ENCODE assay signal across 1 cellular context in genomic region chrX:32673193-32673592, GRCh38.
TF ChIP-seq lines count a peak whose summit lies in the region.

No MANE protein-coding gene starts in this region.

TF ChIP-seq in endothelial cell of umbilical vein, 7 proteins besides CTCF, POLR2A, EP300 and RAD21:
- no peak for TF ChIP-seq GATA2 (IDR thresholded peaks at IDR 0.05; ENCODE audit: insufficient read depth, insufficient read length, low read depth, low read length)
- no peak for TF ChIP-seq POLR2AphosphoS5 (IDR thresholded peaks at IDR 0.05; ENCODE audit: insufficient read depth, low read depth, low read length)
- no peak for TF ChIP-seq EZH2 (IDR thresholded peaks at IDR 0.05; ENCODE audit: borderline replicate concordance, low read depth, low read length, severe bottlenecking)
- TF ChIP-seq, protein P1, sequence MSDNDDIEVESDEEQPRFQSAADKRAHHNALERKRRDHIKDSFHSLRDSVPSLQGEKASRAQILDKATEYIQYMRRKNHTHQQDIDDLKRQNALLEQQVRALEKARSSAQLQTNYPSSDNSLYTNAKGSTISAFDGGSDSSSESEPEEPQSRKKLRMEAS (IDR thresholded peaks at IDR 0.05; ENCODE audit: insufficient read depth, insufficient read length): no peak
- no peak for TF ChIP-seq MYC (IDR thresholded peaks at IDR 0.05; ENCODE audit: low read depth, low read length)
- TF ChIP-seq JUN (IDR thresholded peaks at IDR 0.05; ENCODE audit: borderline replicate concordance, insufficient read depth, insufficient read length, low read depth): no peak
- TF ChIP-seq FOS (IDR thresholded peaks at IDR 0.05; ENCODE audit: borderline replicate concordance, insufficient read depth, low read length): no peak
